Comparison of ENCODE assay signal across 17 cellular contexts in the genomic region with DNA sequence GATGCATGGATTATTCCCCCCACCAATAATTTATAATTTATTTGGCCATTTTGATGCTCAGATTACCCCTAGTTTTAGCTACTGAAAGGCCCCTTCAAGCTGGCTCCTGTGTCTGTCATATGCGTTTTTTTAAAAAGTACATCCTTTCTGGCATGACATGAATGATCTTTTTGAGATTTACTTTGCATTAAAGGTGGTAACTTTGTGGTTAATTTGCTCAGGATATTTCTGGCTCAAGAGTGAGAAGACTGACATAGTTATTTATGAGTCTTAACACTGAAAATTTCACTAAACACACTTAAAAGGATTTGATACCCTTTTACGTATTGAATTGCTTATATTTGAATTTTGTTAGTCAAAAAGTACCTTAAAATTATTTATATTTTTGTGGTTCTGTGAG. TPM values are rescaled to one million over a fixed set of nuclear protein-coding genes. Genes with fewer than 3 reads are reported as not detected.
DNase-seq lines count a peak whose midpoint lies in the region; ATAC-seq, FAIRE-seq and TF ChIP-seq lines count a peak whose summit lies in the region.
"Had no signal": no experiment of that assay in that cellular context is flagged by ENCODE, and none has a peak within 500 bp of the region (broad histone marks: within the 10 kb centered on the region; RNA-seq: fewer than 3 reads in every experiment).

No MANE protein-coding gene starts in this region.

- H3F3A ChIP-seq in MM.1S (ENCODE audit: insufficient read depth, low read length), result peaks cover 3% of the 10 kb centered on the region

- RAD21 ChIA-PET in GM12878 (lab: Charles Lee; ENCODE audit: unreplicated experiment), result no interaction called here

- H3K4me2 ChIP-seq in MM.1S (ENCODE audit: low read depth, low read length) (peak overlapping the region; percentile 52), GM12878 (ENCODE audit: control insufficient read depth, insufficient read depth) (peak overlapping the region; percentile 47)

- H4K20me1 ChIP-seq in MM.1S (ENCODE audit: insufficient read depth, low read length), result peaks cover 34% of the 10 kb centered on the region
- no peaks in the 10 kb centered on the region; the same call in 1 of the 2 replicates for H4K20me1 ChIP-seq in GM12878 (ENCODE audit: control insufficient read depth, insufficient read depth)

- H3K79me2 ChIP-seq in MM.1S (ENCODE audit: low read length) (peaks cover 99% of the 10 kb centered on the region), GM12878 (ENCODE audit: control insufficient read depth, insufficient read depth, low read length) (peaks cover 75% of the 10 kb centered on the region)

- in situ Hi-C loops in GM12878 (cut with MboI), result no loop called here

- intact Hi-C loops in CD4-positive, alpha-beta T cell (cut with DNase I, micrococcal nuclease), result no loop called here
- intact Hi-C loops in GM12878 (cut with micrococcal nuclease; ENCODE audit: unreplicated experiment), result loop anchor here (10.0 kb wide), 1 partner anchor 438 kb away; no protein-coding TSS in a partner anchor
- intact Hi-C loops in stomach (cut with DNase I; ENCODE audit: low total_unique reads), result no loop called here
- intact Hi-C loops in posterior vena cava (cut with DNase I), result no loop called here

- ATAC-seq in CD4-positive, alpha-beta T cell (ENCODE audit: poor library complexity), result no peak
- no peak for ATAC-seq in GM12878

- peaks cover 49% of the 10 kb centered on the region for H3K36me3 Mint-ChIP-seq in T-helper 2 cell treated with Interferon-gamma antibody and Interleukin-4, amounts not matched to agents 5 μg/mL and 100 μg/mL, for 36 hours (ENCODE audit: low read depth)
- peaks cover 76% of the 10 kb centered on the region for H3K36me3 Mint-ChIP-seq in CD4-positive, alpha-beta T cell (ENCODE audit: low read depth)

- no peak overlapping the region for H3K9ac ChIP-seq in MM.1S (ENCODE audit: low read length)
- H3K9ac ChIP-seq in GM12878 (ENCODE audit: control insufficient read depth, insufficient read depth, low read length), result peak overlapping the region; percentile 8; the same call in 1 of the 2 replicates

- H3K27ac Mint-ChIP-seq in T-helper 2 cell treated with Interferon-gamma antibody and Interleukin-4, amounts not matched to agents 5 μg/mL and 100 μg/mL, for 36 hours, result no peak overlapping the region
- no peak overlapping the region for H3K27ac Mint-ChIP-seq in CD4-positive, alpha-beta T cell

- no peak for DNase-seq in T-helper 2 cell treated with Interferon-gamma antibody and Interleukin-4, amounts not matched to agents 5 μg/mL and 100 μg/mL, for 36 hours (ENCODE audit: low spot score)
- DNase-seq in T-helper 2 cell, result no peak
- no peak for DNase-seq in CD4-positive, alpha-beta T cell
- DNase-seq in MM.1S, result no peak
- no peak for DNase-seq in GM12878 (ENCODE audit: low read depth, low spot score)
- no peak for DNase-seq in stomach
- DNase-seq in DMS53 treated with DMSO at 0.1 percent for 48 hours (lab: John Stamatoyannopoulos, UW; ENCODE audit: unreplicated experiment), result no peak
- no peak for DNase-seq in posterior vena cava (ENCODE audit: low spot score)
- DNase-seq: 8988T; BE2C; CD8-positive, alpha-beta memory T cell; GF-D8; H7; NCI-H187 treated with DMSO at 0.1 percent for 48 hours; NCI-H345; NCI-H526 treated with DMSO at 0.1 percent for 48 hours; OCI-M1 had no signal

- TF ChIP-seq CTCF in CD4-positive, alpha-beta T cell (IDR thresholded peaks at IDR 0.05), result no peak
- no peak for TF ChIP-seq CTCF in MM.1S (IDR thresholded peaks at IDR 0.05; ENCODE audit: low read length)
- TF ChIP-seq CTCF in GM12878 (IDR thresholded peaks at IDR 0.05 in 2 of 3, conservative IDR thresholded peaks at IDR 0.05 in 1 of 3; ENCODE audit: control insufficient read depth in 2 of 3, extremely low read depth in 1 of 3, insufficient read depth in 1 of 3, low read depth in 3 of 3, low read length in 3 of 3), result no peak
- TF ChIP-seq CTCF in stomach (IDR thresholded peaks at IDR 0.05), result no peak

- H3K4me1 ChIP-seq in MM.1S (ENCODE audit: low read length) (peaks cover 41% of the 10 kb centered on the region), GM12878 (ENCODE audit: control insufficient read depth, insufficient read depth, low read length) (peaks cover 9% of the 10 kb centered on the region), stomach (peaks cover 12 to 68% (median 42%) of the 10 kb centered on the region in 4 donors)

- H3K4me3 Mint-ChIP-seq in T-helper 2 cell treated with Interferon-gamma antibody and Interleukin-4, amounts not matched to agents 5 μg/mL and 100 μg/mL, for 36 hours, result peak overlapping the region; percentile 18
- H3K4me3 Mint-ChIP-seq in CD4-positive, alpha-beta T cell, result peak overlapping the region; percentile 51

- CTCF ChIA-PET in CD4-positive, alpha-beta T cell (lab: Charles Lee), result interaction anchor here (1.4 kb wide), 1 partner anchor 14 kb away, joined by 3 read pairs; no protein-coding TSS in a partner anchor
- CTCF ChIA-PET in GM12878 (lab: Yijun Ruan, JAX), result interaction anchor here (1.1 to 2.2 kb wide), 6 partner anchors 14 to 1564 kb away, joined by 3 to 7 read pairs (median 4); no protein-coding TSS in a partner anchor

- TF ChIP-seq EP300 in GM12878 (IDR thresholded peaks at IDR 0.05; ENCODE audit: borderline replicate concordance in 1 of 2, control insufficient read depth in 1 of 2, low read depth in 2 of 2, low read length in 2 of 2) (no peak), stomach (IDR thresholded peaks at IDR 0.05) (no peak)

- BruUV-seq in GM12878 (replicated peaks; lab: Mats Ljungman, UMichigan), result no TSS peak

- POLR2A ChIA-PET in CD4-positive, alpha-beta T cell (lab: Charles Lee), result interaction anchor here (0.7 kb wide), 1 partner anchor 346 kb away, joined by 3 read pairs; a partner anchor contains a TSS
- POLR2A ChIA-PET in GM12878 (lab: Charles Lee), result interaction anchor here (0.6 to 1.4 kb wide), 2 partner anchors 28 to 271 kb away, joined by 3 to 4 read pairs; no protein-coding TSS in a partner anchor

- H3K27me3 Mint-ChIP-seq in T-helper 2 cell treated with Interferon-gamma antibody and Interleukin-4, amounts not matched to agents 5 μg/mL and 100 μg/mL, for 36 hours (ENCODE audit: low read depth), result no peaks in the 10 kb centered on the region
- no peaks in the 10 kb centered on the region for H3K27me3 Mint-ChIP-seq in CD4-positive, alpha-beta T cell

- TF ChIP-seq POLR2A in GM12878 (IDR thresholded peaks at IDR 0.05; ENCODE audit: low read depth, low read length) (no peak), stomach (IDR thresholded peaks at IDR 0.05) (no peak)

- no peaks in the 10 kb centered on the region for H3K9me2 ChIP-seq in MM.1S (replicated peaks; ENCODE audit: insufficient read depth, low read length)

- no peaks in the 10 kb centered on the region for H3K27me3 ChIP-seq in CD4-positive, alpha-beta T cell (ENCODE audit: control insufficient read depth, insufficient read depth, low read length)
- H3K27me3 ChIP-seq in MM.1S (replicated peaks; ENCODE audit: insufficient read depth, low read length), result no peaks in the 10 kb centered on the region
- H3K27me3 ChIP-seq in GM12878 (replicated peaks in 1 of 2; ENCODE audit: control insufficient read depth in 2 of 2, insufficient read depth in 2 of 2, low read length in 1 of 2), result no peaks in the 10 kb centered on the region
- H3K27me3 ChIP-seq in stomach, result no peaks in the 10 kb centered on the region
- H3K27me3 ChIP-seq: BE2C had no signal

- H3K27ac ChIP-seq in CD4-positive, alpha-beta T cell (ENCODE audit: low read depth, low read length), result no peak overlapping the region
- no peak overlapping the region for H3K27ac ChIP-seq in MM.1S (ENCODE audit: low read length)
- no peak overlapping the region for H3K27ac ChIP-seq in GM12878 (ENCODE audit: control insufficient read depth, insufficient read depth)
- H3K27ac ChIP-seq in stomach, result no peak overlapping the region

- H3K9me3 ChIP-seq in CD4-positive, alpha-beta T cell (ENCODE audit: control insufficient read depth, low read length), result no peaks in the 10 kb centered on the region
- H3K9me3 ChIP-seq in MM.1S (replicated peaks; ENCODE audit: insufficient read depth, low read length) (no peaks in the 10 kb centered on the region), GM12878 (replicated peaks; ENCODE audit: control insufficient read depth, insufficient read depth, low read length) (no peaks in the 10 kb centered on the region), stomach (no peaks in the 10 kb centered on the region)
- H3K9me3 ChIP-seq: BE2C had no signal

- H3K4me3 ChIP-seq in MM.1S (ENCODE audit: low read length) (no peak overlapping the region), GM12878 (peak overlapping the region; percentile 50), stomach (no peak overlapping the region)

- peaks cover 50% of the 10 kb centered on the region for H3K4me1 Mint-ChIP-seq in T-helper 2 cell treated with Interferon-gamma antibody and Interleukin-4, amounts not matched to agents 5 μg/mL and 100 μg/mL, for 36 hours (ENCODE audit: low read depth)
- peaks cover 67% of the 10 kb centered on the region for H3K4me1 Mint-ChIP-seq in CD4-positive, alpha-beta T cell (ENCODE audit: low read depth)

- H2AFZ ChIP-seq in MM.1S (ENCODE audit: low read length), result no peak overlapping the region
- no peak overlapping the region for H2AFZ ChIP-seq in GM12878 (ENCODE audit: control insufficient read depth, low read depth, low read length)

- no peak for TF ChIP-seq RAD21 in GM12878 (IDR thresholded peaks at IDR 0.05; ENCODE audit: insufficient read depth, low read depth, low read length)

- no peaks in the 10 kb centered on the region for H3K9me3 Mint-ChIP-seq in T-helper 2 cell treated with Interferon-gamma antibody and Interleukin-4, amounts not matched to agents 5 μg/mL and 100 μg/mL, for 36 hours
- H3K9me3 Mint-ChIP-seq in CD4-positive, alpha-beta T cell, result no peaks in the 10 kb centered on the region
- H3K9me3 Mint-ChIP-seq: CD8-positive, alpha-beta memory T cell had no signal

- H3K36me3 ChIP-seq in MM.1S (replicated peaks; ENCODE audit: insufficient read depth, low read length) (peaks cover 37% of the 10 kb centered on the region), GM12878 (ENCODE audit: control insufficient read depth in 2 of 2, insufficient read depth in 2 of 2, low read length in 1 of 2) (peaks cover under 1 to 5% of the 10 kb centered on the region in 2 experiments; a peak in 2 of 4 replicates), stomach (peaks cover 0 to 26% (median 19%) of the 10 kb centered on the region in 4 donors)

- FAIRE-seq in GM12878 (lab: Jason Lieb, UNC), result no peak

- SMC1A ChIA-PET in GM12878 (lab: Charles Lee; ENCODE audit: uncharacterized antibody, unreplicated experiment), result interaction anchor here (1.5 kb wide), 1 partner anchor 9 kb away, joined by 4 read pairs; no protein-coding TSS in a partner anchor

- WGBS in GM12878 (ENCODE audit: insufficient coverage, insufficient replicate concordance, low lambda C conversion rate, missing lambda C conversion rate), result 36% methylated on average over 2 of the region's 2 CpGs
- 69 to 81% (median 77%) methylated on average over 2 of the region's 2 CpGs for WGBS in stomach, 5 donors

RNA-seq across cellular contexts. Expression of a gene that starts 5.4 kb away (rescaled TPM):
- 10 to 100 TPM; 46.8 to 48.0 TPM for total RNA-seq in CD4-positive, alpha-beta T cell
- total RNA-seq in GM12878 (2013; cell fraction: nucleolus; rRNA removed), result 32.8 and 35.4 TPM in 2 replicates
- total RNA-seq in GM12878 (2014; rRNA removed) (33.0 and 41.9 TPM in 2 replicates), GM12878 (2014; rRNA removed; fragmentation: Illumina TruSeq; extraction: Trizol) (82.0 and 83.4 TPM in 2 replicates), GM12878 (2021) (53.7 TPM in 2 replicates), stomach (10 to 100 TPM in 4 of 5 donors, 1 to 10 TPM in 1; 9.3 to 40.6 (median 18.5) TPM), posterior vena cava (10 to 100 TPM; 28.1 to 35.1 TPM)
- 21.8 TPM for polyA plus RNA-seq in GM12878 (2011; ENCODE audit: low read depth)
- polyA plus RNA-seq in GM12878 (2011; rRNA removed) (30.4 and 47.0 TPM in 2 replicates), GM12878 (2014; fragmentation: Illumina TruSeq; extraction: Trizol) (81.0 and 96.8 TPM in 2 replicates), GM12878 (2014; fragmentation: Nextera tagmentation; extraction: Ambion mirVana) (10 to 100 TPM; 31.0 to 43.0 TPM), GM12878 (2014; rRNA removed) (30.6 and 37.7 TPM in 2 replicates), GM12878 (2016; fragmentation: Nextera tagmentation; extraction: Ambion mirVana) (100 to 1,000 TPM; 120 to 123 TPM), stomach (10 to 100 TPM; 10.1 to 12.4 (median 12.2) TPM)
- 7.8 and 9.9 TPM in 2 replicates for polyA plus RNA-seq in GM12878 (2011; cell fraction: cytosol; rRNA removed)
- polyA plus RNA-seq in GM12878 (2011; cell fraction: nucleus; rRNA removed), result 12.6 and 21.0 TPM in 2 replicates
- 30.3 and 38.5 TPM in 2 replicates for polyA plus RNA-seq in GM12878 (2012)
- 8.8 and 14.3 TPM in 2 replicates for polyA minus RNA-seq in GM12878 (2011; rRNA and poly(A)+ RNA removed)
- 7.8 and 12.1 TPM in 2 replicates for polyA minus RNA-seq in GM12878 (2011; cell fraction: cytosol; rRNA and poly(A)+ RNA removed)
- 5.2 and 8.7 TPM in 2 replicates for polyA minus RNA-seq in GM12878 (2011; cell fraction: nucleus; rRNA and poly(A)+ RNA removed)
